ENCODE assay signal across 13 cellular contexts in genomic region chr6:133964052-133964451, GRCh38. TPM values are rescaled to one million over a fixed set of nuclear protein-coding genes. Genes with fewer than 3 reads are reported as not detected.
DNase-seq lines count a peak whose midpoint lies in the region; ATAC-seq, FAIRE-seq and TF ChIP-seq lines count a peak whose summit lies in the region.
"Had no signal": no experiment of that assay in that cellular context is flagged by ENCODE, and none has a peak within 500 bp of the region (broad histone marks: within the 10 kb centered on the region; RNA-seq: fewer than 3 reads in every experiment).

No MANE protein-coding gene starts in this region.

- peak; percentile 81 for ATAC-seq in CD4-positive, alpha-beta T cell (ENCODE audit: poor library complexity)
- ATAC-seq in HG02610 (IDR thresholded peaks at IDR 0.05; ENCODE audit: unreplicated experiment): peak; percentile 48
- ATAC-seq in GM21576 (IDR thresholded peaks at IDR 0.05; ENCODE audit: unreplicated experiment): no peak
- no peak for ATAC-seq in gastrocnemius medialis

- TF ChIP-seq CTCF in CD4-positive, alpha-beta T cell (IDR thresholded peaks at IDR 0.05): no peak
- TF ChIP-seq CTCF in gastrocnemius medialis (IDR thresholded peaks at IDR 0.05 in 4 of 5, conservative IDR thresholded peaks at IDR 0.05 in 1 of 5) (no peak), stomach (IDR thresholded peaks at IDR 0.05) (no peak)

- in situ Hi-C loops in gastrocnemius medialis (cut with MboI; ENCODE audit: low sequenced_read_pairs in 4 of 4): no loop called here

- H3K27me3 ChIP-seq in CD4-positive, alpha-beta T cell (ENCODE audit: control insufficient read depth, insufficient read depth, low read length): no peaks in the 10 kb centered on the region
- H3K27me3 ChIP-seq in mesenchymal stem cell (ENCODE audit: control insufficient read depth in 1 of 2, insufficient read depth in 1 of 2, low read length in 2 of 2): no peaks in the 10 kb centered on the region
- H3K27me3 ChIP-seq in gastrocnemius medialis: no peaks in the 10 kb centered on the region
- no peaks in the 10 kb centered on the region for H3K27me3 ChIP-seq in stomach

- no peak overlapping the region for H3K23ac ChIP-seq in mesenchymal stem cell (ENCODE audit: low read length in 2 of 2)

- H2BK5ac ChIP-seq in mesenchymal stem cell (ENCODE audit: low read depth, low read length, poor library complexity, severe bottlenecking): no peak overlapping the region

- no peak overlapping the region for H2AFZ ChIP-seq in mesenchymal stem cell (ENCODE audit: low read depth, low read length)

- no peak for TF ChIP-seq POLR2A in gastrocnemius medialis (IDR thresholded peaks at IDR 0.05)
- TF ChIP-seq POLR2A in stomach (IDR thresholded peaks at IDR 0.05): no peak

- WGBS in mesenchymal stem cell: no CpG with 5 or more reads among the region's 1 CpG
- WGBS in stomach, 5 donors: 26 to 56% (median 45%) methylated on average over 1 of the region's 1 CpG

- H4K91ac ChIP-seq in mesenchymal stem cell (ENCODE audit: low read length): no peak overlapping the region

- H2BK120ac ChIP-seq in mesenchymal stem cell (ENCODE audit: low read depth, low read length): no peak overlapping the region

- H3K36me3 ChIP-seq in mesenchymal stem cell (ENCODE audit: control insufficient read depth in 1 of 2, insufficient read depth in 2 of 2, low read depth in 1 of 2, low read length in 2 of 2) (no peaks in the 10 kb centered on the region), gastrocnemius medialis (no peaks in the 10 kb centered on the region), stomach (no peaks in the 10 kb centered on the region)

- peak overlapping the region; percentile 24 for H3K27ac Mint-ChIP-seq in CD4-positive, alpha-beta T cell

- no peak overlapping the region for H4K8ac ChIP-seq in mesenchymal stem cell (ENCODE audit: low read length)

- H2BK15ac ChIP-seq in mesenchymal stem cell (ENCODE audit: low read depth, poor library complexity, severe bottlenecking): no peak overlapping the region

- no peak overlapping the region for H3K27ac ChIP-seq in CD4-positive, alpha-beta T cell (ENCODE audit: low read depth, low read length)
- no peak overlapping the region for H3K27ac ChIP-seq in mesenchymal stem cell (ENCODE audit: low read length, poor library complexity, severe bottlenecking)
- no peak overlapping the region for H3K27ac ChIP-seq in gastrocnemius medialis
- H3K27ac ChIP-seq in stomach: peak overlapping the region in 1 of 5 donors; percentile 46

- H3K4me1 Mint-ChIP-seq in CD4-positive, alpha-beta T cell (ENCODE audit: low read depth): peaks cover 80% of the 10 kb centered on the region

- H2BK12ac ChIP-seq in mesenchymal stem cell (ENCODE audit: low read length in 2 of 2): no peak overlapping the region

- intact Hi-C loops in CD4-positive, alpha-beta T cell (cut with DNase I, micrococcal nuclease): no loop called here
- intact Hi-C loops in gastrocnemius medialis (cut with DNase I; ENCODE audit: low total_unique reads): no loop called here
- intact Hi-C loops in stomach (cut with DNase I; ENCODE audit: low total_unique reads): no loop called here

- no peak overlapping the region for H3K18ac ChIP-seq in mesenchymal stem cell (ENCODE audit: low read depth in 1 of 2, low read length in 2 of 2)

- H3K36me3 Mint-ChIP-seq in CD4-positive, alpha-beta T cell (ENCODE audit: low read depth): no peaks in the 10 kb centered on the region

- H3K9ac ChIP-seq in mesenchymal stem cell (ENCODE audit: low read length): no peak overlapping the region

- no peak overlapping the region for H3K4me2 ChIP-seq in mesenchymal stem cell (ENCODE audit: low read length, poor library complexity, severe bottlenecking)

- no peak for FAIRE-seq in RCC 7860 (lab: Jason Lieb, UNC)

- no peak overlapping the region for H3K4me3 Mint-ChIP-seq in CD4-positive, alpha-beta T cell

- no peak for DNase-seq in CD4-positive, alpha-beta T cell
- DNase-seq in brain pericyte (ENCODE audit: low read depth, low spot score): peak; percentile 25
- peak; percentile 31 for DNase-seq in mesenchymal stem cell
- DNase-seq in gastrocnemius medialis: no peak
- no peak for DNase-seq in stomach
- no peak for DNase-seq in RCC 7860 (ENCODE audit: low spot score)
- DNase-seq: Calu3, cortex of kidney, MM.1S, NCI-H446 treated with DMSO at 0.1 percent for 48 hours, occipital lobe had no signal

- H2AK5ac ChIP-seq in mesenchymal stem cell (ENCODE audit: low read length, severe bottlenecking): no peak overlapping the region

- H3K14ac ChIP-seq in mesenchymal stem cell (ENCODE audit: low read length in 2 of 2): no peak overlapping the region

- no peaks in the 10 kb centered on the region for H3K27me3 Mint-ChIP-seq in CD4-positive, alpha-beta T cell

- H3K9me3 Mint-ChIP-seq in CD4-positive, alpha-beta T cell: no peaks in the 10 kb centered on the region

- H3K9me3 ChIP-seq in CD4-positive, alpha-beta T cell (ENCODE audit: control insufficient read depth, low read length): no peaks in the 10 kb centered on the region
- H3K9me3 ChIP-seq in mesenchymal stem cell (ENCODE audit: control insufficient read depth, low read length) (no peaks in the 10 kb centered on the region), gastrocnemius medialis (no peaks in the 10 kb centered on the region), stomach (no peaks in the 10 kb centered on the region)

- POLR2A ChIA-PET in CD4-positive, alpha-beta T cell (lab: Charles Lee): interaction anchor here (3.3 kb wide), 1 partner anchor 12 kb away, joined by 14 read pairs; the partner anchor contains the start of gene TBPL1

- H3K79me1 ChIP-seq in mesenchymal stem cell (replicated peaks; ENCODE audit: low read length, poor library complexity, severe bottlenecking): peaks cover 12% of the 10 kb centered on the region

- no peak for TF ChIP-seq EP300 in stomach (IDR thresholded peaks at IDR 0.05)

- no peak overlapping the region for H3K4ac ChIP-seq in mesenchymal stem cell (ENCODE audit: low read depth in 1 of 2, low read length in 2 of 2)

- no peak overlapping the region for H3K4me3 ChIP-seq in mesenchymal stem cell (ENCODE audit: insufficient read depth in 1 of 2, low read depth in 1 of 2, low read length in 2 of 2)
- no peak overlapping the region for H3K4me3 ChIP-seq in gastrocnemius medialis
- H3K4me3 ChIP-seq in stomach: no peak overlapping the region

- CTCF ChIA-PET in CD4-positive, alpha-beta T cell (lab: Charles Lee): interaction anchor here (0.5 to 1.4 kb wide), 2 partner anchors 23 to 43 kb away, joined by 3 read pairs; no protein-coding TSS in a partner anchor

- H3K4me1 ChIP-seq in mesenchymal stem cell (ENCODE audit: control insufficient read depth, insufficient read depth, low read depth, low read length) (peaks cover 6% of the 10 kb centered on the region), gastrocnemius medialis (peaks cover 0 to 7% of the 10 kb centered on the region in 2 donors), stomach (peaks cover 3 to 74% (median 30%) of the 10 kb centered on the region in 4 donors)

RNA-seq across cellular contexts. Expression of gene TBPL1, which starts 11.0 kb away (rescaled TPM):
- 10 to 100 TPM; 34.7 to 37.3 TPM for total RNA-seq in CD4-positive, alpha-beta T cell
- polyA plus RNA-seq in mesenchymal stem cell (2013, experiment 1 of 2): 38.8 TPM
- polyA plus RNA-seq in mesenchymal stem cell (2013, experiment 2 of 2): 40.4 TPM
- 1 to 10 TPM in 3 of 4 donors, under 1 TPM in 1; 0.85 to 9.1 (median 4.7) TPM for total RNA-seq in gastrocnemius medialis
- total RNA-seq in stomach: 10 to 100 TPM in 2 of 5 donors, 1 to 10 TPM in 1, under 1 TPM in 2; 0.29 to 67.7 (median 6.5) TPM
- 10 to 100 TPM; 23.1 to 29.6 (median 26.1) TPM for polyA plus RNA-seq in stomach

Comparison
In these comparisons a context has a peak if more than half of its experiments do, and no peak if none do; other contexts are left out.
1. ATAC-seq: peak in CD4-positive, alpha-beta T cell (single experiment) and HG02610 (single experiment); none in GM21576 (single experiment) and gastrocnemius medialis (0 of 2).
2. DNase-seq: peak in brain pericyte (single experiment) and mesenchymal stem cell (single experiment); none in CD4-positive, alpha-beta T cell (0 of 10), gastrocnemius medialis (0 of 2), stomach (single experiment) and RCC 7860 (single experiment).